Comparison of ENCODE assay signal across 28 cellular contexts in genomic region chr5:176927562-176927961, GRCh38. TPM values are rescaled to one million over a fixed set of nuclear protein-coding genes. Genes with fewer than 3 reads are reported as not detected.
"Had no signal": no experiment of that assay in that cellular context is flagged by ENCODE, and none has a peak within 500 bp of the region (broad histone marks: within the 10 kb centered on the region; RNA-seq: fewer than 3 reads in every experiment).

No MANE protein-coding gene starts in this region.

- H3K27ac Mint-ChIP-seq: IgD-negative memory B cell had no signal

- H3K9ac ChIP-seq: KMS-11 had no signal

- FAIRE-seq: HTR-8/SVneo, K562 had no signal

- H3K9me3 ChIP-seq: MG63, Peyer's patch, SJCRH30 had no signal

- H3K4me3 ChIP-seq: K562, MG63, Peyer's patch, SJCRH30 had no signal

- H3K27me3 ChIP-seq: MG63, Peyer's patch, SJCRH30 had no signal

- ATAC-seq: K562, PC-3, Right ventricle myocardium inferior, SK-N-SH treated with all-trans-retinoic acid at 6 μM for 48 hours had no signal

- H3K4me2 ChIP-seq: KMS-11 had no signal

- H3K4me1 ChIP-seq: Peyer's patch, SJCRH30 had no signal

- H3K9me3 Mint-ChIP-seq: IgD-negative memory B cell had no signal

- H3K27ac ChIP-seq: HL-60, KMS-11, Peyer's patch, SJCRH30 had no signal

- DNase-seq: Kasumi-1, MG63, NCI-H1092, NCI-H1105 treated with DMSO at 0.1 percent for 48 hours, NCI-H1417 treated with DMSO at 0.1 percent for 48 hours, NCI-H146, NCI-H1694 treated with DMSO at 0.1 percent for 48 hours, NCI-H1930, NCI-H2081, NCI-H2107, NCI-H226, NCI-H446, NCI-H510A, NCI-H524 treated with DMSO at 0.1 percent for 48 hours, NCI-H69, NCI-H774, PC-3, Peyer's patch, SHP77 treated with DMSO at 0.1 percent for 48 hours, SJCRH30 had no signal

- H3K27me3 Mint-ChIP-seq: IgD-negative memory B cell had no signal

- H3K4me3 Mint-ChIP-seq: IgD-negative memory B cell had no signal

RNA-seq across cellular contexts. Expression of gene HK3, which starts 28.4 kb away (rescaled TPM):
- total RNA-seq: PC-3, RPMI7951, SJCRH30 had no signal
